In genomic region chr6:125852587-125852986, GRCh38 we compare ENCODE assay signal across 9 cellular contexts.
"Had no signal": no experiment of that assay in that cellular context is flagged by ENCODE, and none has a peak within 500 bp of the region (broad histone marks: within the 10 kb centered on the region; RNA-seq: fewer than 3 reads in every experiment).

No MANE protein-coding gene starts in this region.

- ATAC-seq: HCT116, HepG2 had no signal

- H3K9me3 ChIP-seq: HAP-1 had no signal

- DNase-seq: GM23248, GOT3, H7, KG1 had no signal

- H3K27me3 Mint-ChIP-seq: IgD-negative memory B cell had no signal

- H3K27ac ChIP-seq: GM23248, HL-60 had no signal

- FAIRE-seq: HepG2 had no signal
